In genomic region chr10:124194199-124194824, GRCh38 we compare ENCODE assay signal across 21 cellular contexts.
DNase-seq lines count a peak whose midpoint lies in the region; ATAC-seq and TF ChIP-seq lines count a peak whose summit lies in the region.
"Had no signal": no experiment of that assay in that cellular context is flagged by ENCODE, and none has a peak within 500 bp of the region (broad histone marks: within the 10 kb centered on the region; RNA-seq: fewer than 3 reads in every experiment).

No MANE protein-coding gene starts in this region.

- intact Hi-C loops in left lung (cut with DNase I): no loop called here

- no peaks in the 10 kb centered on the region for H3K4me1 ChIP-seq in left lung
- H3K4me1 ChIP-seq: BE2C had no signal

- H3K9me3 Mint-ChIP-seq in endothelial cell (ENCODE audit: unreplicated experiment): no peaks in the 10 kb centered on the region

- H3K27me3 Mint-ChIP-seq in endothelial cell (ENCODE audit: unreplicated experiment): no peaks in the 10 kb centered on the region

- TF ChIP-seq CTCF in coronary artery (IDR thresholded peaks at IDR 0.05): no peak
- TF ChIP-seq CTCF in left lung (IDR thresholded peaks at IDR 0.05): no peak
- TF ChIP-seq CTCF in endothelial cell (IDR thresholded peaks at IDR 0.05; ENCODE audit: unreplicated experiment): no peak

- H3K36me3 ChIP-seq in left lung: no peaks in the 10 kb centered on the region
- H3K36me3 ChIP-seq: BE2C, MG63 had no signal

- no peaks in the 10 kb centered on the region for H3K9me3 ChIP-seq in left lung
- H3K9me3 ChIP-seq: BE2C had no signal

- no peak overlapping the region for H3K4me3 Mint-ChIP-seq in endothelial cell (ENCODE audit: unreplicated experiment)
- H3K4me3 Mint-ChIP-seq: CD4-positive, CD25-positive, alpha-beta regulatory T cell had no signal

- H3K4me3 ChIP-seq in coronary artery (no peak overlapping the region), left lung (no peak overlapping the region)
- H3K4me3 ChIP-seq: MG63 had no signal

- H3K27ac ChIP-seq in coronary artery (no peak overlapping the region), left lung (no peak overlapping the region)

- DNase-seq in NCI-H526 treated with DMSO at 0.1 percent for 48 hours (lab: John Stamatoyannopoulos, UW) (peak; percentile 67), coronary artery (ENCODE audit: low spot score) (peak; percentile 43), cortex of kidney (lab: John Stamatoyannopoulos, UW) (no peak), left lung (no peak), endothelial cell (ENCODE audit: low spot score) (no peak)
- DNase-seq: BE2C; CD4-positive, CD25-positive, alpha-beta regulatory T cell; COR-L47; DMS 273 treated with DMSO at 0.1 percent for 48 hours; DND-41; GOT3; Kasumi-1; MG63; NCI-H1105; NCI-H1694; NCI-H2081 treated with DMSO at 0.1 percent for 48 hours; NCI-H774 had no signal

- no peaks in the 10 kb centered on the region for H3K36me3 Mint-ChIP-seq in endothelial cell (ENCODE audit: low read depth, unreplicated experiment)
- H3K36me3 Mint-ChIP-seq: CD4-positive, CD25-positive, alpha-beta regulatory T cell had no signal

- H3K27me3 ChIP-seq in left lung: no peaks in the 10 kb centered on the region
- H3K27me3 ChIP-seq: BE2C, MG63 had no signal

- H3K27ac Mint-ChIP-seq in endothelial cell (ENCODE audit: unreplicated experiment): no peak overlapping the region

- ATAC-seq in GM18907 (IDR thresholded peaks at IDR 0.05; ENCODE audit: unreplicated experiment): peak; percentile 60
- peak; percentile 55 for ATAC-seq in HG02943 (IDR thresholded peaks at IDR 0.05; ENCODE audit: low read depth, unreplicated experiment)
- no peak for ATAC-seq in left lung
- ATAC-seq in GM21529 (IDR thresholded peaks at IDR 0.05; ENCODE audit: unreplicated experiment): no peak
- ATAC-seq: Panc1 had no signal

- peaks cover 14% of the 10 kb centered on the region for H3K4me1 Mint-ChIP-seq in endothelial cell (ENCODE audit: unreplicated experiment)
- H3K4me1 Mint-ChIP-seq: CD4-positive, CD25-positive, alpha-beta regulatory T cell had no signal

Comparison
In these comparisons a context has a peak if more than half of its experiments do, and no peak if none do; other contexts are left out.
1. ATAC-seq: peak in GM18907 (single experiment) and HG02943 (single experiment); none in left lung (single experiment) and GM21529 (single experiment).
2. DNase-seq: peak in NCI-H526 treated with DMSO at 0.1 percent for 48 hours (single experiment) and coronary artery (single experiment); none in cortex of kidney (single experiment), left lung (0 of 2) and endothelial cell (single experiment).